Comparison of ENCODE assay signal across 22 cellular contexts in the genomic region with DNA sequence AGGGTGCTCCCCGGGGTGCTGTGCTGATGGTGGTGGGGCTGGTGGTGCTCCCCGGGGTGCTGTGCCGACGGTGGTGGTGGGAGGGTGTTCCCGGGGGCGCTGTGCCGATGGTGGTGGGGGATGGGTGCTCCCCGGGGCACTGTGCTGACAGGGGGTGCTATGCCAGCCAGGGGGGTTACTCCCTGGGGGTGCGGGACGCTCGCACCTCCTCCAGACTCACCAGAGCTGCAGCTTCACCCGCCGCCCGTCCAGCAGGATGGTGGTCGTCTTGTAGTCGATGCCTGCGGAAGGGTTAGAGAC. TPM values are rescaled to one million over a fixed set of nuclear protein-coding genes. Genes with fewer than 3 reads are reported as not detected.
DNase-seq lines count a peak whose midpoint lies in the region; ATAC-seq, FAIRE-seq and TF ChIP-seq lines count a peak whose summit lies in the region.
"Had no signal": no experiment of that assay in that cellular context is flagged by ENCODE, and none has a peak within 500 bp of the region (broad histone marks: within the 10 kb centered on the region; RNA-seq: fewer than 3 reads in every experiment).

No MANE protein-coding gene starts in this region.

- H3K27ac Mint-ChIP-seq in stimulated activated naive CD8-positive, alpha-beta T cell treated with anti-CD3 and anti-CD28 coated beads, Interleukin-15, amount 100 ng/mL, for 72 hours: no peak overlapping the region
- H3K27ac Mint-ChIP-seq: CD4-positive, alpha-beta T cell had no signal

- peaks cover 10% of the 10 kb centered on the region for H3K4me1 Mint-ChIP-seq in stimulated activated naive CD8-positive, alpha-beta T cell treated with anti-CD3 and anti-CD28 coated beads, Interleukin-15, amount 100 ng/mL, for 72 hours

- no peaks in the 10 kb centered on the region for H3K27me3 ChIP-seq in dorsolateral prefrontal cortex
- H3K27me3 ChIP-seq in neural cell (ENCODE audit: insufficient read depth, low read depth, low read length): no peaks in the 10 kb centered on the region
- no peaks in the 10 kb centered on the region for H3K27me3 ChIP-seq in foreskin keratinocyte

- H3K4me2 ChIP-seq in neural cell (ENCODE audit: low read length): no peak overlapping the region
- H3K4me2 ChIP-seq: GM23338, PC-9, SK-N-SH had no signal

- H3K4me3 ChIP-seq in dorsolateral prefrontal cortex (peak overlapping the region in 49 of 59 donors; percentile 8 to 60 (median 37)), neural cell (ENCODE audit: low read length) (peak overlapping the region; percentile 42)
- H3K4me3 ChIP-seq: GM23338, PC-9 had no signal

- H3K9me3 ChIP-seq in neural cell (ENCODE audit: low read length): no peaks in the 10 kb centered on the region
- H3K9me3 ChIP-seq: SK-N-SH had no signal

- H3K9ac ChIP-seq in neural cell (ENCODE audit: low read length): peak overlapping the region; percentile 53
- H3K9ac ChIP-seq: SK-N-SH had no signal

- peak overlapping the region in 58 of 59 donors; percentile 5 to 91 (median 79) for H3K27ac ChIP-seq in dorsolateral prefrontal cortex
- H3K27ac ChIP-seq in neural cell (ENCODE audit: low read length): no peak overlapping the region
- no peak overlapping the region for H3K27ac ChIP-seq in foreskin keratinocyte
- H3K27ac ChIP-seq: PC-9 had no signal

- H3F3A ChIP-seq in neural cell (ENCODE audit: insufficient read depth, low read length, poor library complexity, severe bottlenecking): no peaks in the 10 kb centered on the region

- H3K4me1 ChIP-seq in foreskin keratinocyte: no peaks in the 10 kb centered on the region

- no peak for TF ChIP-seq RAD21 in neural cell (conservative IDR thresholded peaks at IDR 0.05)

- no peaks in the 10 kb centered on the region for H4K20me1 ChIP-seq in neural cell (ENCODE audit: insufficient read depth)

- no peak overlapping the region for H3K4me3 Mint-ChIP-seq in stimulated activated naive CD8-positive, alpha-beta T cell treated with anti-CD3 and anti-CD28 coated beads, Interleukin-15, amount 100 ng/mL, for 72 hours
- H3K4me3 Mint-ChIP-seq: CD4-positive, alpha-beta T cell; GM23338 had no signal

- no peak overlapping the region for H2AFZ ChIP-seq in neural cell (ENCODE audit: low read depth, low read length)
- H2AFZ ChIP-seq: GM23338, PC-9 had no signal

- peaks cover 8% of the 10 kb centered on the region for H3K27me3 Mint-ChIP-seq in stimulated activated naive CD8-positive, alpha-beta T cell treated with anti-CD3 and anti-CD28 coated beads, Interleukin-15, amount 100 ng/mL, for 72 hours
- H3K27me3 Mint-ChIP-seq: CD4-positive, alpha-beta T cell had no signal

- no peaks in the 10 kb centered on the region for H3K79me2 ChIP-seq in neural cell (replicated peaks; ENCODE audit: insufficient read depth, low read length)

- intact Hi-C loops in dorsolateral prefrontal cortex (cut with DNase I): no loop called here

- FAIRE-seq in urothelium cell line (lab: Jason Lieb, UNC): peak; percentile 13
- FAIRE-seq: D721Med had no signal

- no peak for DNase-seq in stimulated activated naive CD8-positive, alpha-beta T cell treated with anti-CD3 and anti-CD28 coated beads, Interleukin-15, amount 100 ng/mL, for 72 hours
- no peak for DNase-seq in stimulated activated naive CD8-positive, alpha-beta T cell treated with anti-CD3 and anti-CD28 coated beads, Interleukin-15, Interleukin-2, amounts not matched to agents 100 U/mL and 50 U/mL, for 24 hours
- DNase-seq in dorsolateral prefrontal cortex (peak in 1 of 10 donors; percentile 42), urothelium cell line (ENCODE audit: low spot score) (no peak), HPDE6-E6E7 (ENCODE audit: extremely low spot score) (no peak), foreskin keratinocyte (no peak), mesenteric fat pad (ENCODE audit: low spot score) (no peak)
- DNase-seq: CD4-positive, alpha-beta T cell; HCEC 1CT; KBM-7; NCI-H2029; NCI-H446; NCI-H524 treated with DMSO at 0.1 percent for 48 hours; NCI-H774; NK-92 treated with Interleukin-12 subunit alpha and Interleukin-12 subunit beta, amount 100 ng/mL, for 24 hours; PC-9; SHP77; SW 1271 had no signal

- peak; percentile 22 for ATAC-seq in stimulated activated naive CD8-positive, alpha-beta T cell treated with anti-CD3 and anti-CD28 coated beads, Interleukin-15, amount 100 ng/mL, for 72 hours
- ATAC-seq in stimulated activated naive CD8-positive, alpha-beta T cell treated with anti-CD3 and anti-CD28 coated beads, Interleukin-15, Interleukin-2, amounts not matched to agents 100 U/mL and 50 U/mL, for 24 hours: no peak
- no peak for ATAC-seq in foreskin keratinocyte
- ATAC-seq: GM23338 had no signal

- peaks cover 10% of the 10 kb centered on the region for H3K36me3 ChIP-seq in neural cell (ENCODE audit: insufficient read depth, low read length)

- no peaks in the 10 kb centered on the region for H3K9me2 ChIP-seq in neural cell (ENCODE audit: insufficient read depth, low read length)
- H3K9me2 ChIP-seq: SK-N-SH had no signal

- TF ChIP-seq CTCF in dorsolateral prefrontal cortex (IDR thresholded peaks at IDR 0.05 in 54 of 56, conservative IDR thresholded peaks at IDR 0.05 in 2 of 56; ENCODE audit: low read depth in 1 of 56, partially characterized antibody in 56 of 56): no peak
- TF ChIP-seq CTCF in neural cell (IDR thresholded peaks at IDR 0.05; ENCODE audit: poor library complexity, severe bottlenecking): no peak
- no peak for TF ChIP-seq CTCF in foreskin keratinocyte (conservative IDR thresholded peaks at IDR 0.05)

- no peaks in the 10 kb centered on the region for H3K9me3 Mint-ChIP-seq in stimulated activated naive CD8-positive, alpha-beta T cell treated with anti-CD3 and anti-CD28 coated beads, Interleukin-15, amount 100 ng/mL, for 72 hours
- H3K9me3 Mint-ChIP-seq: CD4-positive, alpha-beta T cell had no signal

- no peak for TF ChIP-seq EP300 in neural cell (conservative IDR thresholded peaks at IDR 0.05; ENCODE audit: poor library complexity, severe bottlenecking)

TF ChIP-seq in neural cell, 6 proteins besides CTCF, POLR2A, EP300 and RAD21:
- no peak for TF ChIP-seq EZH2 (IDR thresholded peaks at IDR 0.05; ENCODE audit: borderline replicate concordance, insufficient read depth, low read length, poor library complexity, severe bottlenecking)
- TF ChIP-seq, protein P1, sequence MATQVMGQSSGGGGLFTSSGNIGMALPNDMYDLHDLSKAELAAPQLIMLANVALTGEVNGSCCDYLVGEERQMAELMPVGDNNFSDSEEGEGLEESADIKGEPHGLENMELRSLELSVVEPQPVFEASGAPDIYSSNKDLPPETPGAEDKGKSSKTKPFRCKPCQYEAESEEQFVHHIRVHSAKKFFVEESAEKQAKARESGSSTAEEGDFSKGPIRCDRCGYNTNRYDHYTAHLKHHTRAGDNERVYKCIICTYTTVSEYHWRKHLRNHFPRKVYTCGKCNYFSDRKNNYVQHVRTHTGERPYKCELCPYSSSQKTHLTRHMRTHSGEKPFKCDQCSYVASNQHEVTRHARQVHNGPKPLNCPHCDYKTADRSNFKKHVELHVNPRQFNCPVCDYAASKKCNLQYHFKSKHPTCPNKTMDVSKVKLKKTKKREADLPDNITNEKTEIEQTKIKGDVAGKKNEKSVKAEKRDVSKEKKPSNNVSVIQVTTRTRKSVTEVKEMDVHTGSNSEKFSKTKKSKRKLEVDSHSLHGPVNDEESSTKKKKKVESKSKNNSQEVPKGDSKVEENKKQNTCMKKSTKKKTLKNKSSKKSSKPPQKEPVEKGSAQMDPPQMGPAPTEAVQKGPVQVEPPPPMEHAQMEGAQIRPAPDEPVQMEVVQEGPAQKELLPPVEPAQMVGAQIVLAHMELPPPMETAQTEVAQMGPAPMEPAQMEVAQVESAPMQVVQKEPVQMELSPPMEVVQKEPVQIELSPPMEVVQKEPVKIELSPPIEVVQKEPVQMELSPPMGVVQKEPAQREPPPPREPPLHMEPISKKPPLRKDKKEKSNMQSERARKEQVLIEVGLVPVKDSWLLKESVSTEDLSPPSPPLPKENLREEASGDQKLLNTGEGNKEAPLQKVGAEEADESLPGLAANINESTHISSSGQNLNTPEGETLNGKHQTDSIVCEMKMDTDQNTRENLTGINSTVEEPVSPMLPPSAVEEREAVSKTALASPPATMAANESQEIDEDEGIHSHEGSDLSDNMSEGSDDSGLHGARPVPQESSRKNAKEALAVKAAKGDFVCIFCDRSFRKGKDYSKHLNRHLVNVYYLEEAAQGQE (IDR thresholded peaks at IDR 0.05; ENCODE audit: borderline replicate concordance): no peak
- TF ChIP-seq SMC3 (conservative IDR thresholded peaks at IDR 0.05; ENCODE audit: poor library complexity): no peak
- no peak for TF ChIP-seq POLR2AphosphoS5 (IDR thresholded peaks at IDR 0.05)
- TF ChIP-seq TAF1 (IDR thresholded peaks at IDR 0.05; ENCODE audit: low read depth): no peak
- TF ChIP-seq MXI1 (conservative IDR thresholded peaks at IDR 0.05; ENCODE audit: poor library complexity, severe bottlenecking): no peak
TF ChIP-seq in neural cell: peak in this region for 0.

RNA-seq across cellular contexts. Expression of gene WDR45B, which starts 16.0 kb away (rescaled TPM):
- total RNA-seq in dorsolateral prefrontal cortex (100 to 1,000 TPM in 7 of 120 experiments, 10 to 100 TPM in 113; 61.0 to 110 (median 83.4) TPM), foreskin keratinocyte (70.8 and 73.6 TPM in 2 replicates), mesenteric fat pad (65.3 TPM)
- polyA plus RNA-seq in neural cell (131 and 137 TPM in 2 replicates), foreskin keratinocyte (48.0 and 54.7 TPM in 2 replicates)
- 77.9 and 84.2 TPM in 2 replicates for polyA minus RNA-seq in neural cell

RNA-seq across cellular contexts. Expression of gene RAB40B, which starts 34.3 kb away (rescaled TPM):
- total RNA-seq in dorsolateral prefrontal cortex (100 to 1,000 TPM in 68 of 120 experiments, 10 to 100 TPM in 52; 61.9 to 320 (median 103) TPM), foreskin keratinocyte (4.8 and 8.8 TPM in 2 replicates), mesenteric fat pad (5.5 TPM)
- polyA plus RNA-seq in neural cell (37.2 and 37.8 TPM in 2 replicates), foreskin keratinocyte (5.8 and 7.1 TPM in 2 replicates)
- 17.7 and 21.4 TPM in 2 replicates for polyA minus RNA-seq in neural cell

RNA-seq across cellular contexts. Expression of gene FN3KRP, which starts 52.3 kb away (rescaled TPM):
- total RNA-seq in dorsolateral prefrontal cortex: 10 to 100 TPM; 32.3 to 70.7 (median 49.0) TPM
- 28.8 and 32.7 TPM in 2 replicates for polyA plus RNA-seq in neural cell
- polyA minus RNA-seq in neural cell: 22.0 and 24.6 TPM in 2 replicates
- total RNA-seq in foreskin keratinocyte: 24.2 and 31.0 TPM in 2 replicates
- polyA plus RNA-seq in foreskin keratinocyte: 27.2 and 36.6 TPM in 2 replicates
- 20.4 TPM for total RNA-seq in mesenteric fat pad

Comparison
In these comparisons a context has a peak if more than half of its experiments do, and no peak if none do; other contexts are left out.
1. H3K27ac ChIP-seq: peak in dorsolateral prefrontal cortex (58 of 59); none in neural cell (single experiment) and foreskin keratinocyte (single experiment).